Comparison of ENCODE assay signal across 8 cellular contexts in genomic region chr7:150685219-150686029, GRCh38. TPM values are rescaled to one million over a fixed set of nuclear protein-coding genes. Genes with fewer than 3 reads are reported as not detected.
DNase-seq lines count a peak whose midpoint lies in the region; ATAC-seq, FAIRE-seq and TF ChIP-seq lines count a peak whose summit lies in the region.

TSS of gene GIMAP2 (plus strand) at chr7:150685706. CDS start at chr7:150687060, 1,354 bp downstream.

- no peaks in the 10 kb centered on the region for H3K27me3 Mint-ChIP-seq in CD4-positive, CD25-positive, alpha-beta regulatory T cell
- peaks cover 10% of the 10 kb centered on the region for H3K27me3 Mint-ChIP-seq in nephron progenitor cell (ENCODE audit: low read depth, poor library complexity)

- H3K4me1 Mint-ChIP-seq in CD4-positive, CD25-positive, alpha-beta regulatory T cell, result peaks cover 51 to 86% (median 65%) of the 10 kb centered on the region in 4 donors
- H3K4me1 Mint-ChIP-seq in nephron progenitor cell, result no peaks in the 10 kb centered on the region

- H3K27ac ChIP-seq in CD4-positive, CD25-positive, alpha-beta regulatory T cell (ENCODE audit: insufficient read depth, low read length, poor library complexity, severe bottlenecking), result peak within 1 kb of the TSS; percentile 83

- H3K36me3 ChIP-seq in CD4-positive, CD25-positive, alpha-beta regulatory T cell (ENCODE audit: control insufficient read depth, insufficient read depth, low read length), result peaks cover 22% of the 10 kb centered on the region

- H3K4me3 Mint-ChIP-seq in CD4-positive, CD25-positive, alpha-beta regulatory T cell, result peak within 1 kb of the TSS; percentile 96 to 100 (median 98)
- no peak within 1 kb of the TSS for H3K4me3 Mint-ChIP-seq in nephron progenitor cell

- H3K27me3 ChIP-seq in CD4-positive, CD25-positive, alpha-beta regulatory T cell (ENCODE audit: control insufficient read depth, insufficient read depth, low read length), result no peaks in the 10 kb centered on the region

- H3K4me1 ChIP-seq in CD4-positive, CD25-positive, alpha-beta regulatory T cell (ENCODE audit: control insufficient read depth, insufficient read depth, low read length, poor library complexity, severe bottlenecking), result peaks cover 51% of the 10 kb centered on the region

- TF ChIP-seq CTCF in nephron progenitor cell (IDR thresholded peaks at IDR 0.05) (no peak), D721Med (IDR thresholded peaks at IDR 0.05; ENCODE audit: insufficient read depth, missing control alignments) (no peak)

- peak; percentile 65 to 78 for ATAC-seq in CD4-positive, CD25-positive, alpha-beta regulatory T cell (ENCODE audit: low read depth in 2 of 2)
- ATAC-seq in GM18909 (IDR thresholded peaks at IDR 0.05; ENCODE audit: poor library complexity, unreplicated experiment), result peak; percentile 93
- ATAC-seq in HG03103 (IDR thresholded peaks at IDR 0.05; ENCODE audit: low read depth, unreplicated experiment), result peak; percentile 83
- ATAC-seq in SK-N-SH treated with all-trans-retinoic acid at 6 μM for 48 hours, result peak; percentile 93

- H3K9me3 ChIP-seq in CD4-positive, CD25-positive, alpha-beta regulatory T cell (ENCODE audit: control insufficient read depth in 2 of 2, low read length in 2 of 2), result peaks cover 8 to 17% of the 10 kb centered on the region in 2 experiments

- DNase-seq in CD4-positive, CD25-positive, alpha-beta regulatory T cell, result peak in 2 of 3 donors; percentile 51 to 82
- no peak for DNase-seq in nephron progenitor cell
- no peak for DNase-seq in NCI-H345 (lab: John Stamatoyannopoulos, UW)
- no peak for DNase-seq in D721Med (ENCODE audit: insufficient read length, low spot score)

- peaks cover 1 to 42% (median 9%) of the 10 kb centered on the region in 7 donors for H3K9me3 Mint-ChIP-seq in CD4-positive, CD25-positive, alpha-beta regulatory T cell
- peaks cover 27% of the 10 kb centered on the region for H3K9me3 Mint-ChIP-seq in nephron progenitor cell

- H3K27ac Mint-ChIP-seq in CD4-positive, CD25-positive, alpha-beta regulatory T cell, result peak within 1 kb of the TSS; percentile 97 to 100 (median 99)
- peak within 1 kb of the TSS; percentile 16 for H3K27ac Mint-ChIP-seq in nephron progenitor cell

- FAIRE-seq in endometrium (lab: Jason Lieb, UNC) (peak; percentile 76), D721Med (lab: Jason Lieb, UNC) (no peak)

- peaks cover 48% of the 10 kb centered on the region for H3K36me3 Mint-ChIP-seq in CD4-positive, CD25-positive, alpha-beta regulatory T cell
- no peaks in the 10 kb centered on the region for H3K36me3 Mint-ChIP-seq in nephron progenitor cell (ENCODE audit: low read depth)

- peak within 1 kb of the TSS; percentile 99 for H3K4me3 ChIP-seq in CD4-positive, CD25-positive, alpha-beta regulatory T cell (ENCODE audit: low read depth, low read length)

TF ChIP-seq in SK-N-SH treated with all-trans-retinoic acid at 6 μM for 48 hours, 23 proteins besides CTCF, POLR2A, EP300 and RAD21:
- TF ChIP-seq ZNF70 (CRISPR knock-in tag; IDR thresholded peaks at IDR 0.05) (no peak), ZNF8 (CRISPR knock-in tag; IDR thresholded peaks at IDR 0.05) (no peak), ZNF565 (CRISPR knock-in tag; conservative IDR thresholded peaks at IDR 0.05; ENCODE audit: low read depth) (no peak), CSDC2 (CRISPR knock-in tag; IDR thresholded peaks at IDR 0.05) (no peak), PPARA (CRISPR knock-in tag; IDR thresholded peaks at IDR 0.05; ENCODE audit: borderline replicate concordance) (no peak), OSR1 (CRISPR knock-in tag; IDR thresholded peaks at IDR 0.05) (no peak), RARB (CRISPR knock-in tag; IDR thresholded peaks at IDR 0.05) (no peak), ISL1 (CRISPR knock-in tag; IDR thresholded peaks at IDR 0.05) (no peak), ZC3H10 (CRISPR knock-in tag; IDR thresholded peaks at IDR 0.05) (no peak), TOX (CRISPR knock-in tag; IDR thresholded peaks at IDR 0.05; ENCODE audit: borderline replicate concordance) (no peak), ESRRG (CRISPR knock-in tag; IDR thresholded peaks at IDR 0.05) (no peak), ARNTL (CRISPR knock-in tag; IDR thresholded peaks at IDR 0.05; ENCODE audit: borderline replicate concordance, low read depth) (no peak)
- TF ChIP-seq, protein P1, sequence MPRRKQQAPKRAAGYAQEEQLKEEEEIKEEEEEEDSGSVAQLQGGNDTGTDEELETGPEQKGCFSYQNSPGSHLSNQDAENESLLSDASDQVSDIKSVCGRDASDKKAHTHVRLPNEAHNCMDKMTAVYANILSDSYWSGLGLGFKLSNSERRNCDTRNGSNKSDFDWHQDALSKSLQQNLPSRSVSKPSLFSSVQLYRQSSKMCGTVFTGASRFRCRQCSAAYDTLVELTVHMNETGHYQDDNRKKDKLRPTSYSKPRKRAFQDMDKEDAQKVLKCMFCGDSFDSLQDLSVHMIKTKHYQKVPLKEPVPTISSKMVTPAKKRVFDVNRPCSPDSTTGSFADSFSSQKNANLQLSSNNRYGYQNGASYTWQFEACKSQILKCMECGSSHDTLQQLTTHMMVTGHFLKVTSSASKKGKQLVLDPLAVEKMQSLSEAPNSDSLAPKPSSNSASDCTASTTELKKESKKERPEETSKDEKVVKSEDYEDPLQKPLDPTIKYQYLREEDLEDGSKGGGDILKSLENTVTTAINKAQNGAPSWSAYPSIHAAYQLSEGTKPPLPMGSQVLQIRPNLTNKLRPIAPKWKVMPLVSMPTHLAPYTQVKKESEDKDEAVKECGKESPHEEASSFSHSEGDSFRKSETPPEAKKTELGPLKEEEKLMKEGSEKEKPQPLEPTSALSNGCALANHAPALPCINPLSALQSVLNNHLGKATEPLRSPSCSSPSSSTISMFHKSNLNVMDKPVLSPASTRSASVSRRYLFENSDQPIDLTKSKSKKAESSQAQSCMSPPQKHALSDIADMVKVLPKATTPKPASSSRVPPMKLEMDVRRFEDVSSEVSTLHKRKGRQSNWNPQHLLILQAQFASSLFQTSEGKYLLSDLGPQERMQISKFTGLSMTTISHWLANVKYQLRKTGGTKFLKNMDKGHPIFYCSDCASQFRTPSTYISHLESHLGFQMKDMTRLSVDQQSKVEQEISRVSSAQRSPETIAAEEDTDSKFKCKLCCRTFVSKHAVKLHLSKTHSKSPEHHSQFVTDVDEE (CRISPR knock-in tag; IDR thresholded peaks at IDR 0.05), result no peak
- TF ChIP-seq, protein P2, sequence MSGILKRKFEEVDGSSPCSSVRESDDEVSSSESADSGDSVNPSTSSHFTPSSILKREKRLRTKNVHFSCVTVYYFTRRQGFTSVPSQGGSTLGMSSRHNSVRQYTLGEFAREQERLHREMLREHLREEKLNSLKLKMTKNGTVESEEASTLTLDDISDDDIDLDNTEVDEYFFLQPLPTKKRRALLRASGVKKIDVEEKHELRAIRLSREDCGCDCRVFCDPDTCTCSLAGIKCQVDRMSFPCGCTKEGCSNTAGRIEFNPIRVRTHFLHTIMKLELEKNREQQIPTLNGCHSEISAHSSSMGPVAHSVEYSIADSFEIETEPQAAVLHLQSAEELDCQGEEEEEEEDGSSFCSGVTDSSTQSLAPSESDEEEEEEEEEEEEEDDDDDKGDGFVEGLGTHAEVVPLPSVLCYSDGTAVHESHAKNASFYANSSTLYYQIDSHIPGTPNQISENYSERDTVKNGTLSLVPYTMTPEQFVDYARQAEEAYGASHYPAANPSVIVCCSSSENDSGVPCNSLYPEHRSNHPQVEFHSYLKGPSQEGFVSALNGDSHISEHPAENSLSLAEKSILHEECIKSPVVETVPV (CRISPR knock-in tag; IDR thresholded peaks at IDR 0.05), result no peak

RNA-seq across cellular contexts. Expression of gene GIMAP2, which starts in this region (rescaled TPM):
- total RNA-seq in CD4-positive, CD25-positive, alpha-beta regulatory T cell, result 95.1 TPM
- polyA plus RNA-seq in CD4-positive, CD25-positive, alpha-beta regulatory T cell, result 100 to 1,000 TPM in 2 of 4 donors, 10 to 100 TPM in 2; 79.0 to 142 (median 110) TPM

Comparison
In these comparisons a context has a peak if more than half of its experiments do, and no peak if none do; other contexts are left out.
1. DNase-seq: peak in CD4-positive, CD25-positive, alpha-beta regulatory T cell (2 of 3); none in nephron progenitor cell (single experiment), NCI-H345 (single experiment) and D721Med (single experiment).
2. Peak in every context shown above with its lines, with median percentiles within 50 percentile points of each other: ATAC-seq.